In the genomic region with DNA sequence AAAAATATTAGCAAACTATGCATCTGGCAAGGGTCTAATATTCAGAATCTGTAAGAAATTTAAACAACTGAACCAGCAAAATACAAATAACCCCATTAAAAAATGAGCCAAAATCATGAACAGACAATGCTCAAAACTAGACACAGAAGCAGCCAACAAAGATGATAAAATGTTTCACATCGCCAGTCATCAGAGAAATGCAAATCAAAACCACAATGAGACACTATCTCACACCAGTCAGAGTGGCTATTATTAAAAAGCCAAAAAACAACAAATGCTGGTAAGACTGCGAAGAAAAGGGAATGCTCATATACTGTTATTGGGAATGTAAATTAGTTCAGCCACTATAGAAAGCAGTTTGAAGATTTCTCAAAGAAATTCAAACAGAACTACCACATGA, we compare ENCODE assay signal across 19 cellular contexts.
"Had no signal": no experiment of that assay in that cellular context is flagged by ENCODE, and none has a peak within 500 bp of the region (broad histone marks: within the 10 kb centered on the region; RNA-seq: fewer than 3 reads in every experiment).

No MANE protein-coding gene starts in this region.

- H3K9ac ChIP-seq: parathyroid adenoma had no signal

- H3K4me1 ChIP-seq: esophagus squamous epithelium, lower lobe of right lung, parathyroid adenoma, sigmoid colon, upper lobe of right lung had no signal

- H3K9me3 ChIP-seq: neutrophil, sigmoid colon had no signal

- H3K4me3 ChIP-seq: esophagus squamous epithelium, lower lobe of right lung, sigmoid colon, upper lobe of right lung had no signal

- H3K79me2 ChIP-seq: parathyroid adenoma had no signal

- H3K36me3 ChIP-seq: esophagus squamous epithelium, lower lobe of right lung, neutrophil, sigmoid colon, upper lobe of right lung had no signal

- ATAC-seq: effector memory CD8-positive, alpha-beta T cell; left cardiac atrium; lower lobe of right lung; natural killer cell treated with Interleukin-12 subunit alpha and Interleukin-12 subunit beta and Interleukin-15 and Interleukin-18, amount 100 ng/mL, for 72 hours; upper lobe of right lung had no signal

- H2AFZ ChIP-seq: parathyroid adenoma had no signal

- H3K27me3 ChIP-seq: esophagus squamous epithelium, neutrophil, sigmoid colon, upper lobe of right lung had no signal

- DNase-seq: activated B cell treated with CpG ODN at 0.5 μM for 24 hours; activated CD4-positive, alpha-beta memory T cell treated with anti-CD3 and anti-CD28 coated beads for 36 hours; activated CD4-positive, alpha-beta T cell treated with anti-CD3 and anti-CD28 coated beads for 4 hours; activated T-cell treated with anti-CD3 and anti-CD28 coated beads for 4 hours; amygdala; dermis blood vessel endothelial cell; effector memory CD8-positive, alpha-beta T cell; esophagus squamous epithelium; immature natural killer cell; left cardiac atrium; lower lobe of right lung; sigmoid colon; stimulated activated CD4-positive, alpha-beta T cell treated with anti-CD3 and anti-CD28 coated beads, Interleukin-4, amount 100 ng/mL, for 4 hours; stimulated activated naive CD4-positive, alpha-beta T cell; T-helper 9 cell; upper lobe of right lung had no signal

- H3K27ac ChIP-seq: esophagus squamous epithelium, lower lobe of right lung, neutrophil, parathyroid adenoma, sigmoid colon, upper lobe of right lung had no signal
